20 cellular contexts compared by ENCODE assay signal in the genomic region with DNA sequence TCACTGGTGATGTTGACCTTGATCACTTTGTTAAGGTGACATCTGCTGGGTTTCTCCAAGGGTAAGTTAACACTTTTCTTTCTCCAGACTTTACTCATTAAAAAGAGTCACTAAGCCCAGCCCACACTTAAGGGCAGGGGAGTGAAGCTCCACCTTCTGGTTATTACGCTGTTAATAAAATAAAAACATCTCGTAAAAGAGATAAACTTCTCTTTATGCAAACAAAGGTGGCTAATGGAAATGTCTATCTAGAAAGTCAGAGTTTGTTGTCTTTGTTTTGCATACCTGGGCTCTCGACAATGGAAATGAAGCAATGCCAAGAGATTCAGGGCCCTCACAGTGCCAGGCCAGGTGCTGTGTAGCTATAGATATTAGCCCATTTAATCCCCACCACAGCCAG.
A peak's percentile ranks its signal among the peaks of the same experiment; 100 is the strongest.
DNase-seq lines count a peak whose midpoint lies in the region; TF ChIP-seq lines count a peak whose summit lies in the region.
"Had no signal": no experiment of that assay in that cellular context is flagged by ENCODE, and none has a peak within 500 bp of the region (broad histone marks: within the 10 kb centered on the region; RNA-seq: fewer than 3 reads in every experiment).

No MANE protein-coding gene starts in this region.

- DNase-seq in NCI-H1048 (lab: John Stamatoyannopoulos, UW) (peak; percentile 10), fibroblast of villous mesenchyme (ENCODE audit: low read depth) (peak; percentile 47), thyroid gland (no peak), NCI-H2107 (lab: John Stamatoyannopoulos, UW) (no peak), A673 (ENCODE audit: low spot score) (no peak), NCI-H2029 (lab: John Stamatoyannopoulos, UW) (no peak)
- DNase-seq in activated CD8-positive, alpha-beta memory T cell treated with anti-CD3 and anti-CD28 coated beads for 24 hours, result no peak
- DNase-seq: CD4-positive, CD25-positive, alpha-beta regulatory T cell; GM23248; H7; IMR-90; KG1; NCI-H1092; NCI-H1417 treated with DMSO at 0.1 percent for 48 hours; NCI-H1694 treated with DMSO at 0.1 percent for 48 hours; NCI-H524; NK-92 treated with Interleukin-12 subunit alpha and Interleukin-12 subunit beta, amount 100 ng/mL, for 24 hours had no signal

- H3K27ac ChIP-seq in HEK293 (ENCODE audit: extremely low read depth, low read depth, low read length) (no peak overlapping the region), thyroid gland (peak overlapping the region in 2 of 3 donors; percentile 7 to 20), A673 (ENCODE audit: low read depth, low read length, poor library complexity, severe bottlenecking) (no peak overlapping the region)
- H3K27ac ChIP-seq: GM23248, PC-9, SJSA1 had no signal

- H3K4me1 ChIP-seq in HEK293 (ENCODE audit: control insufficient read depth, insufficient read depth, low read length), result peaks cover 12% of the 10 kb centered on the region
- H3K4me1 ChIP-seq in thyroid gland, result peaks cover 23 to 27% of the 10 kb centered on the region in 2 donors
- H3K4me1 ChIP-seq in A673 (ENCODE audit: insufficient read depth, low read length, poor library complexity, severe bottlenecking), result peaks cover 3% of the 10 kb centered on the region
- H3K4me1 ChIP-seq: SJSA1 had no signal

- TF ChIP-seq CTCF in HEK293 (tag by site-specific recombination; IDR thresholded peaks at IDR 0.05), result no peak
- no peak for TF ChIP-seq CTCF in fibroblast of villous mesenchyme (IDR thresholded peaks at IDR 0.05; ENCODE audit: insufficient read depth, low read depth, low read length)
- TF ChIP-seq CTCF in thyroid gland (IDR thresholded peaks at IDR 0.05), result no peak
- TF ChIP-seq CTCF in A673 (conservative IDR thresholded peaks at IDR 0.05; ENCODE audit: low read depth, low read length), result no peak

- no peak for TF ChIP-seq POLR2A in thyroid gland (IDR thresholded peaks at IDR 0.05)

- CTCF ChIA-PET in HEK293 (lab: Yijun Ruan, JAX) (no interaction called here), A673 (lab: Charles Lee) (no interaction called here)

- POLR2A ChIA-PET in HEK293 (lab: Yijun Ruan, JAX) (no interaction called here), A673 (lab: Charles Lee; ENCODE audit: low non-redundant PET) (no interaction called here)

- H3K36me3 ChIP-seq in HEK293 (ENCODE audit: control insufficient read depth in 2 of 2, insufficient read depth in 1 of 2, low read length in 2 of 2) (no peaks in the 10 kb centered on the region), thyroid gland (no peaks in the 10 kb centered on the region), A673 (ENCODE audit: insufficient read depth, low read length, poor library complexity, severe bottlenecking) (no peaks in the 10 kb centered on the region)
- H3K36me3 ChIP-seq: SJSA1 had no signal

- H3K4me3 ChIP-seq in HEK293 (ENCODE audit: low read depth, low read length), result no peak overlapping the region
- H3K4me3 ChIP-seq in fibroblast of villous mesenchyme (ENCODE audit: low read depth, low read length), result no peak overlapping the region
- no peak overlapping the region for H3K4me3 ChIP-seq in thyroid gland (replicated peaks in 1 of 3)
- no peak overlapping the region for H3K4me3 ChIP-seq in A673 (ENCODE audit: low read depth, low read length, poor library complexity, severe bottlenecking)
- H3K4me3 ChIP-seq: GM23248, PC-9, SJSA1 had no signal

- no peaks in the 10 kb centered on the region for H3K9me3 ChIP-seq in HEK293 (ENCODE audit: control insufficient read depth, insufficient read depth, low read depth, low read length)
- H3K9me3 ChIP-seq in thyroid gland, result no peaks in the 10 kb centered on the region
- H3K9me3 ChIP-seq in A673 (ENCODE audit: low read depth, low read length, poor library complexity, severe bottlenecking), result no peaks in the 10 kb centered on the region
- H3K9me3 ChIP-seq: SJSA1 had no signal

- 62 to 66% methylated on average over 3 of the region's 3 CpGs for WGBS in thyroid gland, 2 donors

- no TSS peak for BruUV-seq in A673 (replicated peaks; lab: Mats Ljungman, UMichigan)

- intact Hi-C loops in thyroid gland (cut with DNase I), result no loop called here
- intact Hi-C loops in A673 (cut with micrococcal nuclease; ENCODE audit: unreplicated experiment), result no loop called here

- no peaks in the 10 kb centered on the region for H3K27me3 ChIP-seq in thyroid gland
- H3K27me3 ChIP-seq in A673 (replicated peaks; ENCODE audit: insufficient read depth, low read depth, low read length, poor library complexity), result no peaks in the 10 kb centered on the region
- H3K27me3 ChIP-seq: SJSA1 had no signal

TF ChIP-seq in HEK293, 187 proteins besides CTCF, POLR2A, EP300 and RAD21:
- TF ChIP-seq ZNF335 (tag by site-specific recombination; conservative IDR thresholded peaks at IDR 0.05), result no peak
- TF ChIP-seq ZNF223 (tag by site-specific recombination; IDR thresholded peaks at IDR 0.05), result no peak
- no peak for TF ChIP-seq ZNF24 (tag by site-specific recombination; IDR thresholded peaks at IDR 0.05)
- TF ChIP-seq, protein P1, sequence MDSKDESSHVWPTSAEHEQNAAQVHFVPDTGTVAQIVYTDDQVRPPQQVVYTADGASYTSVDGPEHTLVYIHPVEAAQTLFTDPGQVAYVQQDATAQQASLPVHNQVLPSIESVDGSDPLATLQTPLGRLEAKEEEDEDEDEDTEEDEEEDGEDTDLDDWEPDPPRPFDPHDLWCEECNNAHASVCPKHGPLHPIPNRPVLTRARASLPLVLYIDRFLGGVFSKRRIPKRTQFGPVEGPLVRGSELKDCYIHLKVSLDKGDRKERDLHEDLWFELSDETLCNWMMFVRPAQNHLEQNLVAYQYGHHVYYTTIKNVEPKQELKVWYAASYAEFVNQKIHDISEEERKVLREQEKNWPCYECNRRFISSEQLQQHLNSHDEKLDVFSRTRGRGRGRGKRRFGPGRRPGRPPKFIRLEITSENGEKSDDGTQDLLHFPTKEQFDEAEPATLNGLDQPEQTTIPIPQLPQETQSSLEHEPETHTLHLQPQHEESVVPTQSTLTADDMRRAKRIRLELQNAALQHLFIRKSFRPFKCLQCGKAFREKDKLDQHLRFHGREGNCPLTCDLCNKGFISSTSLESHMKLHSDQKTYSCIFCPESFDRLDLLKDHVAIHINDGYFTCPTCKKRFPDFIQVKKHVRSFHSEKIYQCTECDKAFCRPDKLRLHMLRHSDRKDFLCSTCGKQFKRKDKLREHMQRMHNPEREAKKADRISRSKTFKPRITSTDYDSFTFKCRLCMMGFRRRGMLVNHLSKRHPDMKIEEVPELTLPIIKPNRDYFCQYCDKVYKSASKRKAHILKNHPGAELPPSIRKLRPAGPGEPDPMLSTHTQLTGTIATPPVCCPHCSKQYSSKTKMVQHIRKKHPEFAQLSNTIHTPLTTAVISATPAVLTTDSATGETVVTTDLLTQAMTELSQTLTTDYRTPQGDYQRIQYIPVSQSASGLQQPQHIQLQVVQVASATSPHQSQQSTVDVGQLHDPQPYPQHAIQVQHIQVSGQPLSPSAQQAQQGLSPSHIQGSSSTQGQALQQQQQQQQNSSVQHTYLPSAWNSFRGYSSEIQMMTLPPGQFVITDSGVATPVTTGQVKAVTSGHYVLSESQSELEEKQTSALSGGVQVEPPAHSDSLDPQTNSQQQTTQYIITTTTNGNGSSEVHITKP (tag by site-specific recombination; IDR thresholded peaks at IDR 0.05), result no peak
- TF ChIP-seq, protein P2, sequence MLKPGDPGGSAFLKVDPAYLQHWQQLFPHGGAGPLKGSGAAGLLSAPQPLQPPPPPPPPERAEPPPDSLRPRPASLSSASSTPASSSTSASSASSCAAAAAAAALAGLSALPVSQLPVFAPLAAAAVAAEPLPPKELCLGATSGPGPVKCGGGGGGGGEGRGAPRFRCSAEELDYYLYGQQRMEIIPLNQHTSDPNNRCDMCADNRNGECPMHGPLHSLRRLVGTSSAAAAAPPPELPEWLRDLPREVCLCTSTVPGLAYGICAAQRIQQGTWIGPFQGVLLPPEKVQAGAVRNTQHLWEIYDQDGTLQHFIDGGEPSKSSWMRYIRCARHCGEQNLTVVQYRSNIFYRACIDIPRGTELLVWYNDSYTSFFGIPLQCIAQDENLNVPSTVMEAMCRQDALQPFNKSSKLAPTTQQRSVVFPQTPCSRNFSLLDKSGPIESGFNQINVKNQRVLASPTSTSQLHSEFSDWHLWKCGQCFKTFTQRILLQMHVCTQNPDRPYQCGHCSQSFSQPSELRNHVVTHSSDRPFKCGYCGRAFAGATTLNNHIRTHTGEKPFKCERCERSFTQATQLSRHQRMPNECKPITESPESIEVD (tag by site-specific recombination; IDR thresholded peaks at IDR 0.05), result peak; percentile 25; the same call in 1 of the 2 replicates
- no peak for TF ChIP-seq ZFHX2 (tag by site-specific recombination; conservative IDR thresholded peaks at IDR 0.05)

Comparison
In these comparisons a context has a peak if more than half of its experiments do, and no peak if none do; other contexts are left out.
1. H3K27ac ChIP-seq: peak in thyroid gland (2 of 3); none in HEK293 (single experiment) and A673 (single experiment).
2. DNase-seq: peak in NCI-H1048 (single experiment) and fibroblast of villous mesenchyme (single experiment); none in thyroid gland (0 of 2), NCI-H2107 (single experiment), activated CD8-positive, alpha-beta memory T cell treated with anti-CD3 and anti-CD28 coated beads for 24 hours (single experiment), A673 (single experiment) and NCI-H2029 (single experiment).